ENCODE assay signal across 9 cellular contexts in the genomic region with DNA sequence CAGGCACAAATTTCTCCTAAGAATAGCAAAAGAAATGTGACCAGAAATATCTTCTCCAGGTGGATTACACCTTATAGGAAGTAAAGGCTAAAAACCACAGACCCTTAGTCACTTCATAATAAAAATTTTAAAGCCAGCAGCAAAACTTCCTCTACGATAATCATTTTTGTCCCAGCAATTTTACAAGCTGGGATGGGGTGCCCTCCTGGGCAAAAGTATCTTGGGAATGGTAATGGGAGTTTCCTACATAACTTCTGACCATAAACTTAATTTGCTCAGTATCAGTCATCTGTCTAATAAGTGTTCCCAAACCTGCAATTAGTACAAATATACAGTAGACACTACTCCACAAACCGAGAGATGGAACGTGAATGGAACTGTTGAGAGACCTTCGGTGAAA. TPM values are rescaled to one million over a fixed set of nuclear protein-coding genes. Genes with fewer than 3 reads are reported as not detected.
A peak's percentile ranks its signal among the peaks of the same experiment; 100 is the strongest.
DNase-seq lines count a peak whose midpoint lies in the region; ATAC-seq, FAIRE-seq and TF ChIP-seq lines count a peak whose summit lies in the region.
"Had no signal": no experiment of that assay in that cellular context is flagged by ENCODE, and none has a peak within 500 bp of the region (broad histone marks: within the 10 kb centered on the region; RNA-seq: fewer than 3 reads in every experiment).

No MANE protein-coding gene starts in this region.

- H2AFZ ChIP-seq in SK-N-SH (ENCODE audit: low read depth) = no peak overlapping the region

- H3K4me3 ChIP-seq in SK-N-SH (ENCODE audit: low read depth in 2 of 2, low read length in 1 of 2) (peak overlapping the region; percentile 83 to 93), kidney (ENCODE audit: low read length in 2 of 2) (peak overlapping the region; percentile 76 to 86), suprapubic skin (peak overlapping the region; percentile 85)

- CTCF ChIA-PET in SK-N-SH (lab: Yijun Ruan, JAX) = interaction anchor here (0.7 to 3.3 kb wide), 8 partner anchors 25 to 221 kb away, joined by 3 to 20 read pairs (median 4); a partner anchor contains a TSS

- no peak for TF ChIP-seq EP300 in SK-N-SH (IDR thresholded peaks at IDR 0.05; ENCODE audit: borderline replicate concordance in 1 of 2, low read depth in 1 of 2, low read length in 1 of 2)
- no peak for TF ChIP-seq EP300 in suprapubic skin (IDR thresholded peaks at IDR 0.05)

- H3K36me3 Mint-ChIP-seq in activated naive CD8-positive, alpha-beta T cell = peaks cover 16% of the 10 kb centered on the region

- peaks cover 53% of the 10 kb centered on the region for H3K4me1 Mint-ChIP-seq in activated naive CD8-positive, alpha-beta T cell (ENCODE audit: low read depth)

- TF ChIP-seq CTCF in SK-N-SH (IDR thresholded peaks at IDR 0.05) (no peak), kidney (IDR thresholded peaks at IDR 0.05; ENCODE audit: borderline replicate concordance, extremely low read depth, insufficient read depth) (no peak), suprapubic skin (IDR thresholded peaks at IDR 0.05) (no peak)

- H3K9ac ChIP-seq in SK-N-SH (peak overlapping the region; percentile 90), kidney (ENCODE audit: low read length in 2 of 2) (peak overlapping the region; percentile 81 to 88)

- H3K9me3 Mint-ChIP-seq in activated naive CD8-positive, alpha-beta T cell (ENCODE audit: low read depth) = no peaks in the 10 kb centered on the region

- H3K36me3 ChIP-seq in SK-N-SH (replicated peaks in 1 of 2; ENCODE audit: control insufficient read depth in 1 of 2, insufficient read depth in 2 of 2, low read length in 1 of 2) (peaks cover 8 to 17% of the 10 kb centered on the region in 2 experiments), kidney (ENCODE audit: control insufficient read depth in 1 of 2, insufficient read depth in 2 of 2, low read length in 2 of 2) (peaks cover 0 to 4% of the 10 kb centered on the region in 2 donors), suprapubic skin (peaks cover 4% of the 10 kb centered on the region)

- H3K4me2 ChIP-seq in SK-N-SH = peak overlapping the region; percentile 87

- FAIRE-seq in kidney (lab: Jason Lieb, UNC) = no peak

- H3K9me3 ChIP-seq in SK-N-SH = no peaks in the 10 kb centered on the region
- no peaks in the 10 kb centered on the region for H3K9me3 ChIP-seq in kidney (ENCODE audit: control insufficient read depth in 1 of 2, low read length in 2 of 2)
- no peaks in the 10 kb centered on the region for H3K9me3 ChIP-seq in suprapubic skin

- intact Hi-C loops in kidney (cut with DNase I) = no loop called here

- peaks cover 56% of the 10 kb centered on the region for H3F3A ChIP-seq in SK-N-SH (replicated peaks; ENCODE audit: insufficient read depth)

- TF ChIP-seq POLR2A in suprapubic skin (IDR thresholded peaks at IDR 0.05) = no peak

- peaks cover 16% of the 10 kb centered on the region for H4K20me1 ChIP-seq in SK-N-SH (ENCODE audit: insufficient read depth)

- H3K4me3 Mint-ChIP-seq in activated naive CD8-positive, alpha-beta T cell = peak overlapping the region; percentile 94

- WGBS in SK-N-SH (ENCODE audit: low lambda C conversion rate) = 28% methylated on average over 4 of the region's 4 CpGs
- WGBS in suprapubic skin = 22% methylated on average over 4 of the region's 4 CpGs

- peaks cover 73% of the 10 kb centered on the region for H3K79me2 ChIP-seq in SK-N-SH (ENCODE audit: insufficient read depth)

- H3K27ac ChIP-seq in SK-N-SH (ENCODE audit: low read depth in 2 of 2, low read length in 1 of 2) = peak overlapping the region; percentile 88 to 99
- peak overlapping the region in 1 of 2 donors; percentile 88 for H3K27ac ChIP-seq in kidney (ENCODE audit: low read depth in 2 of 2, low read length in 2 of 2)
- H3K27ac ChIP-seq in suprapubic skin = peak overlapping the region; percentile 93

- POLR2A ChIA-PET in SK-N-SH (lab: Yijun Ruan, JAX) = interaction anchor here (1.2 kb wide), 1 partner anchor 287 kb away, joined by 3 read pairs; a partner anchor contains a TSS

- H3K27ac Mint-ChIP-seq in activated naive CD8-positive, alpha-beta T cell = peak overlapping the region; percentile 92

- no peak for ATAC-seq in SK-N-SH treated with all-trans-retinoic acid at 6 μM for 48 hours

- H3K9me2 ChIP-seq in SK-N-SH = no peaks in the 10 kb centered on the region

- H3K4me1 ChIP-seq in SK-N-SH (ENCODE audit: control insufficient read depth in 1 of 2, insufficient read depth in 2 of 2, low read depth in 1 of 2, low read length in 1 of 2) (peaks cover 20 to 26% of the 10 kb centered on the region in 2 experiments), kidney (ENCODE audit: control insufficient read depth in 1 of 2, insufficient read depth in 1 of 2, low read depth in 1 of 2, low read length in 2 of 2) (peaks cover 24 to 26% of the 10 kb centered on the region in 2 donors), suprapubic skin (peaks cover 48% of the 10 kb centered on the region)

- no peaks in the 10 kb centered on the region for H3K27me3 Mint-ChIP-seq in activated naive CD8-positive, alpha-beta T cell

- DNase-seq in SK-N-SH (no peak), kidney (no peak), suprapubic skin (ENCODE audit: low spot score in 2 of 2) (no peak), glomerular visceral epithelial cell (ENCODE audit: extremely low spot score) (no peak), AG08396 (ENCODE audit: low spot score) (no peak), SW 1271 (lab: John Stamatoyannopoulos, UW) (no peak)
- DNase-seq: activated CD8-positive, alpha-beta memory T cell treated with anti-CD3 and anti-CD28 coated beads, Interleukin-2, amount 50 U/mL, for 4 hours had no signal

- no peaks in the 10 kb centered on the region for H3K27me3 ChIP-seq in SK-N-SH (ENCODE audit: insufficient read depth)
- H3K27me3 ChIP-seq in suprapubic skin = no peaks in the 10 kb centered on the region

- no peak for TF ChIP-seq RAD21 in SK-N-SH (IDR thresholded peaks at IDR 0.05; ENCODE audit: low read length)

TF ChIP-seq in SK-N-SH, 30 proteins besides CTCF, POLR2A, EP300 and RAD21 (continues in another document):
- TF ChIP-seq, protein P1, sequence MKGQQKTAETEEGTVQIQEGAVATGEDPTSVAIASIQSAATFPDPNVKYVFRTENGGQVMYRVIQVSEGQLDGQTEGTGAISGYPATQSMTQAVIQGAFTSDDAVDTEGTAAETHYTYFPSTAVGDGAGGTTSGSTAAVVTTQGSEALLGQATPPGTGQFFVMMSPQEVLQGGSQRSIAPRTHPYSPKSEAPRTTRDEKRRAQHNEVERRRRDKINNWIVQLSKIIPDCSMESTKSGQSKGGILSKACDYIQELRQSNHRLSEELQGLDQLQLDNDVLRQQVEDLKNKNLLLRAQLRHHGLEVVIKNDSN (IDR thresholded peaks at IDR 0.05; ENCODE audit: borderline replicate concordance, low read depth) = no peak
- TF ChIP-seq, protein P2, sequence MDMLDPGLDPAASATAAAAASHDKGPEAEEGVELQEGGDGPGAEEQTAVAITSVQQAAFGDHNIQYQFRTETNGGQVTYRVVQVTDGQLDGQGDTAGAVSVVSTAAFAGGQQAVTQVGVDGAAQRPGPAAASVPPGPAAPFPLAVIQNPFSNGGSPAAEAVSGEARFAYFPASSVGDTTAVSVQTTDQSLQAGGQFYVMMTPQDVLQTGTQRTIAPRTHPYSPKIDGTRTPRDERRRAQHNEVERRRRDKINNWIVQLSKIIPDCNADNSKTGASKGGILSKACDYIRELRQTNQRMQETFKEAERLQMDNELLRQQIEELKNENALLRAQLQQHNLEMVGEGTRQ (IDR thresholded peaks at IDR 0.05; ENCODE audit: borderline replicate concordance, low read depth, low read length) = no peak
- TF ChIP-seq MXI1 (IDR thresholded peaks at IDR 0.05; ENCODE audit: low read depth, low read length) = no peak

TF ChIP-seq in SK-N-SH treated with all-trans-retinoic acid at 6 μM for 48 hours, 23 proteins besides CTCF, POLR2A, EP300 and RAD21:
- TF ChIP-seq, protein P3, sequence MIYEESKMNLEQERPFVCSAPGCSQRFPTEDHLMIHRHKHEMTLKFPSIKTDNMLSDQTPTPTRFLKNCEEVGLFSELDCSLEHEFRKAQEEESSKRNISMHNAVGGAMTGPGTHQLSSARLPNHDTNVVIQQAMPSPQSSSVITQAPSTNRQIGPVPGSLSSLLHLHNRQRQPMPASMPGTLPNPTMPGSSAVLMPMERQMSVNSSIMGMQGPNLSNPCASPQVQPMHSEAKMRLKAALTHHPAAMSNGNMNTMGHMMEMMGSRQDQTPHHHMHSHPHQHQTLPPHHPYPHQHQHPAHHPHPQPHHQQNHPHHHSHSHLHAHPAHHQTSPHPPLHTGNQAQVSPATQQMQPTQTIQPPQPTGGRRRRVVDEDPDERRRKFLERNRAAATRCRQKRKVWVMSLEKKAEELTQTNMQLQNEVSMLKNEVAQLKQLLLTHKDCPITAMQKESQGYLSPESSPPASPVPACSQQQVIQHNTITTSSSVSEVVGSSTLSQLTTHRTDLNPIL (CRISPR knock-in tag; IDR thresholded peaks at IDR 0.05; ENCODE audit: low read depth) = no peak
- no peak for TF ChIP-seq ZFP3 (CRISPR knock-in tag; IDR thresholded peaks at IDR 0.05)
- no peak for TF ChIP-seq PPARA (CRISPR knock-in tag; IDR thresholded peaks at IDR 0.05; ENCODE audit: borderline replicate concordance)
TF ChIP-seq in SK-N-SH treated with all-trans-retinoic acid at 6 μM for 48 hours: peak in this region for 0.

RNA-seq across cellular contexts. Expression of a gene that starts 3.0 kb away (rescaled TPM):
- polyA plus RNA-seq in SK-N-SH (2012; rRNA removed) (17.8 and 24.0 TPM in 2 replicates), kidney (ENCODE audit: insufficient read depth, low read depth, low replicate concordance) (8.8 TPM)
- polyA plus RNA-seq in SK-N-SH (2012; cell fraction: cytosol; rRNA removed) = 12.2 and 17.3 TPM in 2 replicates
- 53.0 and 68.5 TPM in 2 replicates for polyA plus RNA-seq in SK-N-SH (2012; cell fraction: nucleus; rRNA removed)
- total RNA-seq in kidney (50.4 TPM), suprapubic skin (10 to 100 TPM; 24.4 to 80.9 (median 35.4) TPM)

RNA-seq across cellular contexts. Expression of a gene that starts 45.5 kb away (rescaled TPM):
- polyA plus RNA-seq in SK-N-SH (2012; rRNA removed) = 7.4 and 7.6 TPM in 2 replicates
- polyA plus RNA-seq in SK-N-SH (2012; cell fraction: cytosol; rRNA removed) = 6.3 and 7.5 TPM in 2 replicates
- polyA plus RNA-seq in SK-N-SH (2012; cell fraction: nucleus; rRNA removed) = 5.2 and 7.9 TPM in 2 replicates
- total RNA-seq in kidney = 29.5 TPM
- polyA plus RNA-seq in kidney (ENCODE audit: insufficient read depth, low read depth, low replicate concordance) = 21.6 TPM
- total RNA-seq in suprapubic skin = 10 to 100 TPM; 15.1 to 26.8 (median 20.2) TPM

RNA-seq across cellular contexts. Expression of a gene that starts 50.8 kb away (rescaled TPM):
- polyA plus RNA-seq in SK-N-SH (2012; rRNA removed) (89.8 and 105 TPM in 2 replicates), kidney (ENCODE audit: insufficient read depth, low read depth, low replicate concordance) (200 TPM)
- polyA plus RNA-seq in SK-N-SH (2012; cell fraction: cytosol; rRNA removed) = 71.5 and 96.6 TPM in 2 replicates
- 73.5 and 91.2 TPM in 2 replicates for polyA plus RNA-seq in SK-N-SH (2012; cell fraction: nucleus; rRNA removed)
- total RNA-seq in kidney (260 TPM), suprapubic skin (10 to 100 TPM; 41.7 to 57.5 (median 52.3) TPM)

RNA-seq across cellular contexts. Expression of a gene that starts 57.5 kb away (rescaled TPM):
- polyA plus RNA-seq in SK-N-SH (2012; rRNA removed) (0.12 and 0.37 TPM in 2 replicates), kidney (ENCODE audit: insufficient read depth, low read depth, low replicate concordance) (not detected)
- 0.19 and 0.43 TPM in 2 replicates for polyA plus RNA-seq in SK-N-SH (2012; cell fraction: cytosol; rRNA removed)
- 0.34 and 0.36 TPM in 2 replicates for polyA plus RNA-seq in SK-N-SH (2012; cell fraction: nucleus; rRNA removed)
- total RNA-seq in kidney (not detected), suprapubic skin (not detected)
